Comparison of ENCODE assay signal across 8 cellular contexts in genomic region chr17:7404737-7405412, GRCh38. TPM values are rescaled to one million over a fixed set of nuclear protein-coding genes. Genes with fewer than 3 reads are reported as not detected.
DNase-seq lines count a peak whose midpoint lies in the region; ATAC-seq and TF ChIP-seq lines count a peak whose summit lies in the region.

No MANE protein-coding gene starts in this region.

- peaks cover 8 to 31% of the 10 kb centered on the region in 2 donors for H3K4me1 Mint-ChIP-seq in natural killer cell

- peak overlapping the region; percentile 90 to 96 for H3K27ac Mint-ChIP-seq in natural killer cell

- intact Hi-C loops in natural killer cell (cut with micrococcal nuclease): loop anchor here (1.0 kb wide), 2 partner anchors 11 to 30 kb away; partner anchors contain the start of genes PLSCR3 and TMEM102

- peak in 2 of 4 donors; percentile 28 to 42 for TF ChIP-seq POLR2A in upper lobe of left lung (IDR thresholded peaks at IDR 0.05)

- peaks cover 0 to 8% (median 0%) of the 10 kb centered on the region in 4 donors for H3K36me3 ChIP-seq in upper lobe of left lung

- H3K4me3 ChIP-seq in upper lobe of left lung: peak overlapping the region; percentile 57 to 94 (median 74)

- ATAC-seq in natural killer cell (peak; percentile 52 to 64 (median 53)), upper lobe of left lung (ENCODE audit: low FRiP score in 2 of 2) (peak; percentile 32 to 75)

- DNase-seq in NCI-H510A (lab: John Stamatoyannopoulos, UW) (peak; percentile 55), NCI-H510A treated with DMSO at 0.1 percent for 48 hours (lab: John Stamatoyannopoulos, UW) (no peak), HK-2 (ENCODE audit: unreplicated experiment) (peak; percentile 53), epidermal melanocyte (ENCODE audit: insufficient read length, low spot score) (peak; percentile 79), natural killer cell (no peak), upper lobe of left lung (peak; percentile 32 to 94), cerebellar nuclear complex (lab: John Stamatoyannopoulos, UW) (no peak)
- peak; percentile 48 for DNase-seq in activated CD4-positive, CD25-positive, alpha-beta regulatory T cell treated with anti-CD3 and anti-CD28 coated beads, Interleukin-2, amount 50 U/mL, for 72 hours

- TF ChIP-seq CTCF in natural killer cell (IDR thresholded peaks at IDR 0.05) (no peak), upper lobe of left lung (IDR thresholded peaks at IDR 0.05) (no peak)

- peaks cover 20 to 31% (median 25%) of the 10 kb centered on the region in 4 donors for H3K4me1 ChIP-seq in upper lobe of left lung

- H3K9me3 Mint-ChIP-seq in natural killer cell: no peaks in the 10 kb centered on the region

- H3K27me3 ChIP-seq in upper lobe of left lung: no peaks in the 10 kb centered on the region

- H3K27ac ChIP-seq in upper lobe of left lung: peak overlapping the region; percentile 81 to 90 (median 89)

- WGBS in upper lobe of left lung, 2 donors: 1 to 6% methylated on average over 6 to 17 of the region's 68 CpGs

- TF ChIP-seq EP300 in upper lobe of left lung (IDR thresholded peaks at IDR 0.05): no peak

- peaks cover 6 to 18% of the 10 kb centered on the region in 2 donors for H3K27me3 Mint-ChIP-seq in natural killer cell (ENCODE audit: low read depth in 2 of 2)

- H3K9me3 ChIP-seq in upper lobe of left lung: no peaks in the 10 kb centered on the region

- peak overlapping the region; percentile 92 for H3K4me3 Mint-ChIP-seq in natural killer cell

- H3K36me3 Mint-ChIP-seq in natural killer cell: no peaks in the 10 kb centered on the region

RNA-seq across cellular contexts. Expression of gene TMEM256, which starts 1.0 kb away (rescaled TPM):
- total RNA-seq in natural killer cell: 10 to 100 TPM; 31.8 to 35.9 (median 34.2) TPM
- 10 to 100 TPM; 21.6 to 65.0 (median 52.6) TPM for total RNA-seq in upper lobe of left lung

RNA-seq across cellular contexts. Expression of gene NLGN2, which starts 2.8 kb away (rescaled TPM):
- 1 to 10 TPM; 2.8 to 3.4 (median 3.1) TPM for total RNA-seq in natural killer cell
- 10 to 100 TPM in 3 of 6 donors, 1 to 10 TPM in 3; 3.8 to 16.8 (median 8.9) TPM for total RNA-seq in upper lobe of left lung

RNA-seq across cellular contexts. Expression of gene PLSCR3, which starts 10.6 kb away (rescaled TPM):
- 10 to 100 TPM; 38.2 to 57.8 (median 47.0) TPM for total RNA-seq in natural killer cell
- total RNA-seq in upper lobe of left lung: 10 to 100 TPM; 20.6 to 64.5 (median 37.7) TPM

RNA-seq across cellular contexts. Expression of gene SPEM1, which starts 15.2 kb away (rescaled TPM):
- total RNA-seq in natural killer cell (not detected), upper lobe of left lung (not detected)

RNA-seq across cellular contexts. Expression of gene SPEM2, which starts 20.5 kb away (rescaled TPM):
- total RNA-seq in natural killer cell: not detected
- total RNA-seq in upper lobe of left lung: not detected

Comparison
In these comparisons a context has a peak if more than half of its experiments do, and no peak if none do; other contexts are left out.
1. DNase-seq: peak in NCI-H510A (single experiment), HK-2 (single experiment), activated CD4-positive, CD25-positive, alpha-beta regulatory T cell treated with anti-CD3 and anti-CD28 coated beads, Interleukin-2, amount 50 U/mL, for 72 hours (single experiment), epidermal melanocyte (single experiment) and upper lobe of left lung (2 of 2); none in NCI-H510A treated with DMSO at 0.1 percent for 48 hours (single experiment), natural killer cell (single experiment) and cerebellar nuclear complex (0 of 2).